ENCODE assay signal across 13 cellular contexts in genomic region chr16:54176376-54176901, GRCh38.
DNase-seq lines count a peak whose midpoint lies in the region; ATAC-seq, FAIRE-seq and TF ChIP-seq lines count a peak whose summit lies in the region.
"Had no signal": no experiment of that assay in that cellular context is flagged by ENCODE, and none has a peak within 500 bp of the region (broad histone marks: within the 10 kb centered on the region; RNA-seq: fewer than 3 reads in every experiment).

No MANE protein-coding gene starts in this region.

- no peak overlapping the region for H3K4me2 ChIP-seq in DND-41 (ENCODE audit: insufficient read depth, low read length)
- no peak overlapping the region for H3K4me2 ChIP-seq in neural progenitor cell

- no peaks in the 10 kb centered on the region for H3K36me3 Mint-ChIP-seq in neural progenitor cell
- H3K36me3 Mint-ChIP-seq in CD4-positive, alpha-beta T cell (ENCODE audit: low read depth) = no peaks in the 10 kb centered on the region
- H3K36me3 Mint-ChIP-seq: CD4-positive, CD25-positive, alpha-beta regulatory T cell; naive thymus-derived CD4-positive, alpha-beta T cell had no signal

- H3K9ac ChIP-seq in DND-41 (ENCODE audit: low read depth, low read length) (peak overlapping the region; percentile 13), neural progenitor cell (no peak overlapping the region)

- POLR2A ChIA-PET in CD4-positive, alpha-beta T cell (lab: Charles Lee) = no interaction called here

- CTCF ChIA-PET in CD4-positive, alpha-beta T cell (lab: Charles Lee) = no interaction called here

- no peak for TF ChIP-seq CTCF in DND-41 (IDR thresholded peaks at IDR 0.05; ENCODE audit: borderline replicate concordance, extremely low read depth, low read length, poor library complexity, severe bottlenecking)
- TF ChIP-seq CTCF in neural progenitor cell (IDR thresholded peaks at IDR 0.05) = no peak
- no peak for TF ChIP-seq CTCF in CD4-positive, alpha-beta T cell (IDR thresholded peaks at IDR 0.05)
- no peak for TF ChIP-seq CTCF in tibial artery (IDR thresholded peaks at IDR 0.05)

- H2AFZ ChIP-seq in DND-41 (ENCODE audit: low read depth, low read length) (peak overlapping the region; percentile 68), neural progenitor cell (replicated peaks) (no peak overlapping the region)

- no peak overlapping the region for H3K4me3 Mint-ChIP-seq in neural progenitor cell
- H3K4me3 Mint-ChIP-seq in CD4-positive, alpha-beta T cell = no peak overlapping the region
- H3K4me3 Mint-ChIP-seq: activated naive CD8-positive, alpha-beta T cell treated with anti-CD3 and anti-CD28 coated beads, Interleukin-2, amount 50 U/mL, for 24 hours; CD4-positive, CD25-positive, alpha-beta regulatory T cell; naive thymus-derived CD4-positive, alpha-beta T cell had no signal

- H3K27me3 ChIP-seq in DND-41 (ENCODE audit: insufficient read depth, low read length, poor library complexity) = no peaks in the 10 kb centered on the region
- H3K27me3 ChIP-seq in neural progenitor cell = peaks cover 14% of the 10 kb centered on the region
- no peaks in the 10 kb centered on the region for H3K27me3 ChIP-seq in CD4-positive, alpha-beta T cell (ENCODE audit: control insufficient read depth, insufficient read depth, low read length)
- H3K27me3 ChIP-seq in tibial artery = peaks cover 0 to 36% of the 10 kb centered on the region in 2 donors

- H4K20me1 ChIP-seq in DND-41 (ENCODE audit: insufficient read depth, low read length) = no peaks in the 10 kb centered on the region
- no peaks in the 10 kb centered on the region for H4K20me1 ChIP-seq in neural progenitor cell (ENCODE audit: low read depth)

- DNase-seq in DND-41 (no peak), NCI-H146 (lab: John Stamatoyannopoulos, UW) (peak; percentile 74), neural progenitor cell (ENCODE audit: low spot score) (peak; percentile 13), activated gamma-delta T cell (lab: John Stamatoyannopoulos, UW) (no peak), D341Med (ENCODE audit: low spot score) (no peak), tibial artery (no peak)
- DNase-seq in CD4-positive, alpha-beta T cell = no peak
- DNase-seq: activated naive CD8-positive, alpha-beta T cell treated with anti-CD3 and anti-CD28 coated beads, Interleukin-2, amount 50 U/mL, for 24 hours; CD4-positive, CD25-positive, alpha-beta regulatory T cell; naive thymus-derived CD4-positive, alpha-beta T cell; NCI-H1694 had no signal

- peak; percentile 75 for FAIRE-seq in endometrium (lab: Jason Lieb, UNC)

- H3K9me3 Mint-ChIP-seq in neural progenitor cell = no peaks in the 10 kb centered on the region
- no peaks in the 10 kb centered on the region for H3K9me3 Mint-ChIP-seq in CD4-positive, alpha-beta T cell
- H3K9me3 Mint-ChIP-seq: activated naive CD8-positive, alpha-beta T cell treated with anti-CD3 and anti-CD28 coated beads, Interleukin-2, amount 50 U/mL, for 24 hours; CD4-positive, CD25-positive, alpha-beta regulatory T cell; naive thymus-derived CD4-positive, alpha-beta T cell had no signal

- peaks cover 68% of the 10 kb centered on the region for H3K4me1 Mint-ChIP-seq in neural progenitor cell
- H3K4me1 Mint-ChIP-seq in CD4-positive, alpha-beta T cell (ENCODE audit: low read depth) = no peaks in the 10 kb centered on the region
- H3K4me1 Mint-ChIP-seq: activated naive CD8-positive, alpha-beta T cell treated with anti-CD3 and anti-CD28 coated beads, Interleukin-2, amount 50 U/mL, for 24 hours; CD4-positive, CD25-positive, alpha-beta regulatory T cell had no signal

- ATAC-seq in DND-41 (ENCODE audit: insufficient read depth, low read depth) = peak; percentile 27; the same call in 1 of the 3 replicates
- ATAC-seq in CD4-positive, alpha-beta T cell (ENCODE audit: poor library complexity) = no peak
- ATAC-seq: activated naive CD8-positive, alpha-beta T cell treated with anti-CD3 and anti-CD28 coated beads, Interleukin-2, amount 50 U/mL, for 24 hours; naive thymus-derived CD4-positive, alpha-beta T cell had no signal

- intact Hi-C loops in CD4-positive, alpha-beta T cell (cut with DNase I, micrococcal nuclease) = no loop called here
- intact Hi-C loops in tibial artery (cut with DNase I; ENCODE audit: low total_unique reads) = no loop called here

- H3K4me1 ChIP-seq in DND-41 (ENCODE audit: insufficient read depth, low read length) (peaks cover 22% of the 10 kb centered on the region), neural progenitor cell (peaks cover 43% of the 10 kb centered on the region), tibial artery (no peaks in the 10 kb centered on the region)

- no peak overlapping the region for H3K27ac Mint-ChIP-seq in neural progenitor cell
- no peak overlapping the region for H3K27ac Mint-ChIP-seq in CD4-positive, alpha-beta T cell
- H3K27ac Mint-ChIP-seq: activated naive CD8-positive, alpha-beta T cell treated with anti-CD3 and anti-CD28 coated beads, Interleukin-2, amount 50 U/mL, for 24 hours; CD4-positive, CD25-positive, alpha-beta regulatory T cell; naive thymus-derived CD4-positive, alpha-beta T cell had no signal

- no peaks in the 10 kb centered on the region for H3F3A ChIP-seq in neural progenitor cell (ENCODE audit: low read depth)

- H3K4me3 ChIP-seq in DND-41 (ENCODE audit: low read depth in 1 of 2, low read length in 2 of 2) (no peak overlapping the region), neural progenitor cell (no peak overlapping the region), tibial artery (no peak overlapping the region)

- H3K36me3 ChIP-seq in DND-41 (ENCODE audit: insufficient read depth, low read length) (no peaks in the 10 kb centered on the region), neural progenitor cell (no peaks in the 10 kb centered on the region), tibial artery (no peaks in the 10 kb centered on the region)

- no peaks in the 10 kb centered on the region for H3K9me3 ChIP-seq in DND-41 (ENCODE audit: insufficient read depth, low read length, severe bottlenecking)
- H3K9me3 ChIP-seq in neural progenitor cell (ENCODE audit: low read depth) = no peaks in the 10 kb centered on the region
- H3K9me3 ChIP-seq in CD4-positive, alpha-beta T cell (ENCODE audit: control insufficient read depth, low read length) = no peaks in the 10 kb centered on the region
- H3K9me3 ChIP-seq in tibial artery = no peaks in the 10 kb centered on the region

- peaks cover 5% of the 10 kb centered on the region for H3K27me3 Mint-ChIP-seq in neural progenitor cell (ENCODE audit: insufficient read depth, low read depth)
- H3K27me3 Mint-ChIP-seq in CD4-positive, alpha-beta T cell = peaks cover 48% of the 10 kb centered on the region

- no peaks in the 10 kb centered on the region for H3K79me2 ChIP-seq in DND-41 (ENCODE audit: insufficient read depth, low read length)
- H3K79me2 ChIP-seq in neural progenitor cell (ENCODE audit: low read depth) = no peaks in the 10 kb centered on the region

- H3K27ac ChIP-seq in DND-41 (ENCODE audit: low read length) (peak overlapping the region; percentile 61), neural progenitor cell (no peak overlapping the region), tibial artery (no peak overlapping the region)
- no peak overlapping the region for H3K27ac ChIP-seq in CD4-positive, alpha-beta T cell (ENCODE audit: low read depth, low read length)
- H3K27ac ChIP-seq: coronary artery had no signal

Comparison
In these comparisons a context has a peak if more than half of its experiments do, and no peak if none do; other contexts are left out.
1. DNase-seq: peak in NCI-H146 (single experiment) and neural progenitor cell (single experiment); none in DND-41 (single experiment), activated gamma-delta T cell (single experiment), CD4-positive, alpha-beta T cell (0 of 10), D341Med (single experiment) and tibial artery (0 of 2).